Comparison of ENCODE assay signal across 1 cellular context in the genomic region with DNA sequence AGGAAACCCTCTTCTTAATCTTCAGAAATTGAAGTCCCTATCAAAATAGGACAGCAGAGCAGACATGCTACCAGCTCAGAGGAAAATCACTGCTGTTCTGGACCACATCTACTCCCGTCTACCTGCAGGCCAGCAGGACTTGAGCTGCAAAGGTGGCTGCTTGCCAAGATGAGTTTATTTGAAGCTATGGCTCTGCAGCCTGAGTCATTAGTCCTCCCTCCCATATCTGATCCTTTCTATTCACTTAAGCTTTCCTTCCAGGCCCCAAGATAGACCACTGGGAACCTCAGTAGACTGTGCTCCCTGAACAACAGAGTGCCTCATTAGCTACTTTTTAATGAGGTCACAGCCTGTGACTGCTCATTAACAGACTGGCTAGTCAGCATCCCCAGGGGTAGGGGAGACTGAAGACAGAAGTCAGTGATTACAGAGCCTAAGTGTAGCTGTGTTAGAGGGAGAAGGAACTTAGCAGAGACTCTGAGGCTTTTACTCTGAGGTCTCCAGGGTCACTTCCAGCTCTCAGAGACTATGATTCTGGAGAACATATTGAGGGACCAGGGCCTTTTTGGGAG.
TF ChIP-seq lines count a peak whose summit lies in the region.

No MANE protein-coding gene starts in this region.

TF ChIP-seq in HCT116, 20 proteins besides CTCF, POLR2A, EP300 and RAD21 (continued from another document):
- TF ChIP-seq EGR1 (IDR thresholded peaks at IDR 0.05; ENCODE audit: low read depth) (no peak), SIN3A (IDR thresholded peaks at IDR 0.05; ENCODE audit: low read depth) (no peak), EZH2phosphoT487 (IDR thresholded peaks at IDR 0.05; ENCODE audit: borderline replicate concordance) (no peak), ZNF274 (IDR thresholded peaks at IDR 0.05; ENCODE audit: low read depth, low read length) (no peak), YY1 (IDR thresholded peaks at IDR 0.05; ENCODE audit: extremely low read depth, insufficient replicate concordance, low read depth, low read length) (no peak), ELF1 (IDR thresholded peaks at IDR 0.05; ENCODE audit: borderline replicate concordance, low read depth) (no peak), CBX3 (IDR thresholded peaks at IDR 0.05; ENCODE audit: low read depth) (no peak)
- TF ChIP-seq, protein P1, sequence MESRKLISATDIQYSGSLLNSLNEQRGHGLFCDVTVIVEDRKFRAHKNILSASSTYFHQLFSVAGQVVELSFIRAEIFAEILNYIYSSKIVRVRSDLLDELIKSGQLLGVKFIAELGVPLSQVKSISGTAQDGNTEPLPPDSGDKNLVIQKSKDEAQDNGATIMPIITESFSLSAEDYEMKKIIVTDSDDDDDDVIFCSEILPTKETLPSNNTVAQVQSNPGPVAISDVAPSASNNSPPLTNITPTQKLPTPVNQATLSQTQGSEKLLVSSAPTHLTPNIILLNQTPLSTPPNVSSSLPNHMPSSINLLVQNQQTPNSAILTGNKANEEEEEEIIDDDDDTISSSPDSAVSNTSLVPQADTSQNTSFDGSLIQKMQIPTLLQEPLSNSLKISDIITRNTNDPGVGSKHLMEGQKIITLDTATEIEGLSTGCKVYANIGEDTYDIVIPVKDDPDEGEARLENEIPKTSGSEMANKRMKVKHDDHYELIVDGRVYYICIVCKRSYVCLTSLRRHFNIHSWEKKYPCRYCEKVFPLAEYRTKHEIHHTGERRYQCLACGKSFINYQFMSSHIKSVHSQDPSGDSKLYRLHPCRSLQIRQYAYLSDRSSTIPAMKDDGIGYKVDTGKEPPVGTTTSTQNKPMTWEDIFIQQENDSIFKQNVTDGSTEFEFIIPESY (IDR thresholded peaks at IDR 0.05; ENCODE audit: extremely low read depth, insufficient replicate concordance, low read length) = no peak
